ENCODE assay signal across 12 cellular contexts in genomic region chr5:175254155-175254554, GRCh38.
DNase-seq lines count a peak whose midpoint lies in the region; ATAC-seq and TF ChIP-seq lines count a peak whose summit lies in the region.
"Had no signal": no experiment of that assay in that cellular context is flagged by ENCODE, and none has a peak within 500 bp of the region (broad histone marks: within the 10 kb centered on the region; RNA-seq: fewer than 3 reads in every experiment).

No MANE protein-coding gene starts in this region.

- no peak for TF ChIP-seq CTCF in body of pancreas (IDR thresholded peaks at IDR 0.05)
- TF ChIP-seq CTCF in left ventricle myocardium inferior (IDR thresholded peaks at IDR 0.05; ENCODE audit: borderline replicate concordance): no peak
- no peak for TF ChIP-seq CTCF in stomach (IDR thresholded peaks at IDR 0.05)
- TF ChIP-seq CTCF in MM.1S (IDR thresholded peaks at IDR 0.05; ENCODE audit: low read length): no peak

- no peak overlapping the region for H2AFZ ChIP-seq in MM.1S (ENCODE audit: low read length)

- H3K4me1 Mint-ChIP-seq in stimulated activated naive B cell treated with anti-CD40 and anti-IgM and Interleukin-4, amounts not matched to agents 10 μg/mL and 1 μg/mL and 100 μg/mL, for 72 hours: no peaks in the 10 kb centered on the region
- H3K4me1 Mint-ChIP-seq in T-helper 2 cell treated with Interferon-gamma antibody and Interleukin-4, amounts not matched to agents 5 μg/mL and 100 μg/mL, for 36 hours (ENCODE audit: low read depth): no peaks in the 10 kb centered on the region

- no peaks in the 10 kb centered on the region for H4K20me1 ChIP-seq in MM.1S (ENCODE audit: insufficient read depth, low read length)

- H3K36me3 ChIP-seq in body of pancreas (replicated peaks in 1 of 2; ENCODE audit: insufficient read depth in 1 of 2, low read depth in 2 of 2) (no peaks in the 10 kb centered on the region), left ventricle myocardium inferior (no peaks in the 10 kb centered on the region), stomach (no peaks in the 10 kb centered on the region), MM.1S (replicated peaks; ENCODE audit: insufficient read depth, low read length) (no peaks in the 10 kb centered on the region)

- intact Hi-C loops in body of pancreas (cut with DNase I): no loop called here
- intact Hi-C loops in left ventricle myocardium inferior (cut with micrococcal nuclease): no loop called here
- intact Hi-C loops in stomach (cut with DNase I; ENCODE audit: low total_unique reads): no loop called here

- no peak overlapping the region for H3K27ac Mint-ChIP-seq in stimulated activated naive B cell treated with anti-CD40 and anti-IgM and Interleukin-4, amounts not matched to agents 10 μg/mL and 1 μg/mL and 100 μg/mL, for 72 hours
- no peak overlapping the region for H3K27ac Mint-ChIP-seq in T-helper 2 cell treated with Interferon-gamma antibody and Interleukin-4, amounts not matched to agents 5 μg/mL and 100 μg/mL, for 36 hours
- H3K27ac Mint-ChIP-seq: activated T-helper 1 cell treated with anti-CD3 and anti-CD28 coated beads, Interleukin-12 subunit alpha, Interleukin-12 subunit beta, Interleukin-2, Interleukin-4 antibody, amounts not matched to agents 30 ng/mL and 10 ng/mL and 1 ng/mL, durations not matched to agents 14 hours and 24 hours and 36 hours; CD4-positive, alpha-beta memory T cell had no signal

- DNase-seq in G401 (ENCODE audit: low spot score) (peak; percentile 1), body of pancreas (peak in 1 of 4 donors; percentile 33), left ventricle myocardium inferior (no peak), stomach (no peak), MM.1S (no peak)
- no peak for DNase-seq in stimulated activated CD4-positive, alpha-beta T cell treated with anti-CD3 and anti-CD28 coated beads, Interleukin-12 subunit alpha, Interleukin-12 subunit beta, amount 100 ng/mL, for 4 hours
- DNase-seq in stimulated activated naive B cell treated with anti-CD40 and anti-IgM and Interleukin-4, amounts not matched to agents 10 μg/mL and 1 μg/mL and 100 μg/mL, for 72 hours: no peak
- DNase-seq in T-helper 2 cell treated with Interferon-gamma antibody and Interleukin-4, amounts not matched to agents 5 μg/mL and 100 μg/mL, for 36 hours (ENCODE audit: low spot score): no peak
- DNase-seq: CD4-positive, alpha-beta memory T cell; central memory CD4-positive, alpha-beta T cell had no signal

- no peak overlapping the region for H3K27ac ChIP-seq in body of pancreas
- peak overlapping the region; percentile 27 for H3K27ac ChIP-seq in left ventricle myocardium inferior (replicated peaks)
- H3K27ac ChIP-seq in stomach: peak overlapping the region in 3 of 5 donors; percentile 28 to 75 (median 40)
- H3K27ac ChIP-seq in MM.1S (ENCODE audit: low read length): no peak overlapping the region
- H3K27ac ChIP-seq: HL-60 had no signal

- WGBS in body of pancreas, 2 donors: 16 to 21% methylated on average over 1 of the region's 1 CpG
- WGBS in stomach, 5 donors: 6 to 41% (median 26%) methylated on average over 1 of the region's 1 CpG

- TF ChIP-seq EP300 in stomach (IDR thresholded peaks at IDR 0.05): no peak

- no peak overlapping the region for H3K4me3 Mint-ChIP-seq in stimulated activated naive B cell treated with anti-CD40 and anti-IgM and Interleukin-4, amounts not matched to agents 10 μg/mL and 1 μg/mL and 100 μg/mL, for 72 hours
- no peak overlapping the region for H3K4me3 Mint-ChIP-seq in T-helper 2 cell treated with Interferon-gamma antibody and Interleukin-4, amounts not matched to agents 5 μg/mL and 100 μg/mL, for 36 hours
- H3K4me3 Mint-ChIP-seq: activated T-helper 1 cell treated with anti-CD3 and anti-CD28 coated beads, Interleukin-12 subunit alpha, Interleukin-12 subunit beta, Interleukin-2, Interleukin-4 antibody, amounts not matched to agents 30 ng/mL and 10 ng/mL and 1 ng/mL, durations not matched to agents 14 hours and 24 hours and 36 hours; CD4-positive, alpha-beta memory T cell had no signal

- H3K9me2 ChIP-seq in MM.1S (replicated peaks; ENCODE audit: insufficient read depth, low read length): no peaks in the 10 kb centered on the region

- H3K4me3 ChIP-seq in body of pancreas (no peak overlapping the region), left ventricle myocardium inferior (no peak overlapping the region), stomach (no peak overlapping the region), MM.1S (ENCODE audit: low read length) (no peak overlapping the region)

- H3K79me2 ChIP-seq in MM.1S (ENCODE audit: low read length): no peaks in the 10 kb centered on the region

- ATAC-seq in body of pancreas: peak; percentile 56
- no peak for ATAC-seq in stimulated activated naive B cell treated with anti-CD40 and anti-IgM and Interleukin-4, amounts not matched to agents 10 μg/mL and 1 μg/mL and 100 μg/mL, for 72 hours (replicated peaks)

- peaks cover 1 to 9% of the 10 kb centered on the region in 2 donors for H3K9me3 Mint-ChIP-seq in stimulated activated naive B cell treated with anti-CD40 and anti-IgM and Interleukin-4, amounts not matched to agents 10 μg/mL and 1 μg/mL and 100 μg/mL, for 72 hours
- H3K9me3 Mint-ChIP-seq in T-helper 2 cell treated with Interferon-gamma antibody and Interleukin-4, amounts not matched to agents 5 μg/mL and 100 μg/mL, for 36 hours: no peaks in the 10 kb centered on the region
- H3K9me3 Mint-ChIP-seq: activated T-helper 1 cell treated with anti-CD3 and anti-CD28 coated beads, Interleukin-12 subunit alpha, Interleukin-12 subunit beta, Interleukin-2, Interleukin-4 antibody, amounts not matched to agents 30 ng/mL and 10 ng/mL and 1 ng/mL, durations not matched to agents 14 hours and 24 hours and 36 hours; CD4-positive, alpha-beta memory T cell had no signal

- no peaks in the 10 kb centered on the region for H3K9me3 ChIP-seq in body of pancreas
- no peaks in the 10 kb centered on the region for H3K9me3 ChIP-seq in left ventricle myocardium inferior (replicated peaks)
- H3K9me3 ChIP-seq in stomach: no peaks in the 10 kb centered on the region
- H3K9me3 ChIP-seq in MM.1S (replicated peaks; ENCODE audit: insufficient read depth, low read length): no peaks in the 10 kb centered on the region

- H3K27me3 Mint-ChIP-seq in stimulated activated naive B cell treated with anti-CD40 and anti-IgM and Interleukin-4, amounts not matched to agents 10 μg/mL and 1 μg/mL and 100 μg/mL, for 72 hours: peaks cover 0 to 3% of the 10 kb centered on the region in 2 donors
- H3K27me3 Mint-ChIP-seq in T-helper 2 cell treated with Interferon-gamma antibody and Interleukin-4, amounts not matched to agents 5 μg/mL and 100 μg/mL, for 36 hours (ENCODE audit: low read depth): no peaks in the 10 kb centered on the region

- H3K9ac ChIP-seq in MM.1S (ENCODE audit: low read length): no peak overlapping the region

- no peak overlapping the region for H3K4me2 ChIP-seq in MM.1S (ENCODE audit: low read depth, low read length)

- H3K4me1 ChIP-seq in body of pancreas: no peaks in the 10 kb centered on the region
- H3K4me1 ChIP-seq in left ventricle myocardium inferior: peaks cover 8% of the 10 kb centered on the region
- H3K4me1 ChIP-seq in stomach: peaks cover 0 to 26% (median 8%) of the 10 kb centered on the region in 4 donors
- H3K4me1 ChIP-seq in MM.1S (ENCODE audit: low read length): no peaks in the 10 kb centered on the region

- no peaks in the 10 kb centered on the region for H3K36me3 Mint-ChIP-seq in stimulated activated naive B cell treated with anti-CD40 and anti-IgM and Interleukin-4, amounts not matched to agents 10 μg/mL and 1 μg/mL and 100 μg/mL, for 72 hours
- no peaks in the 10 kb centered on the region for H3K36me3 Mint-ChIP-seq in T-helper 2 cell treated with Interferon-gamma antibody and Interleukin-4, amounts not matched to agents 5 μg/mL and 100 μg/mL, for 36 hours (ENCODE audit: low read depth)
- H3K36me3 Mint-ChIP-seq: CD4-positive, alpha-beta memory T cell had no signal

- H3F3A ChIP-seq in MM.1S (ENCODE audit: insufficient read depth, low read length): no peaks in the 10 kb centered on the region

- in situ Hi-C loops in G401 (cut with HindIII; ENCODE audit: low sequenced_read_pairs): no loop called here

- H3K27me3 ChIP-seq in body of pancreas (no peaks in the 10 kb centered on the region), left ventricle myocardium inferior (ENCODE audit: low read depth) (peaks cover 22% of the 10 kb centered on the region), stomach (no peaks in the 10 kb centered on the region), MM.1S (replicated peaks; ENCODE audit: insufficient read depth, low read length) (no peaks in the 10 kb centered on the region)

- no peak for TF ChIP-seq POLR2A in body of pancreas (IDR thresholded peaks at IDR 0.05)
- no peak for TF ChIP-seq POLR2A in stomach (IDR thresholded peaks at IDR 0.05)

Comparison
In these comparisons a context has a peak if more than half of its experiments do, and no peak if none do; other contexts are left out.
1. H3K27ac ChIP-seq: peak in left ventricle myocardium inferior (single experiment) and stomach (3 of 5); none in body of pancreas (0 of 4) and MM.1S (single experiment).